In genomic region chr1:27111771-27112573, GRCh38 we compare ENCODE assay signal across 8 cellular contexts. TPM values are rescaled to one million over a fixed set of nuclear protein-coding genes. Genes with fewer than 3 reads are reported as not detected.
DNase-seq lines count a peak whose midpoint lies in the region; TF ChIP-seq lines count a peak whose summit lies in the region.

No MANE protein-coding gene starts in this region.

- no peak overlapping the region for H3K27ac ChIP-seq in HEK293 (ENCODE audit: extremely low read depth, low read depth, low read length)
- H3K27ac ChIP-seq in duodenal mucosa (ENCODE audit: low read depth, low read length), result peak overlapping the region; percentile 18

- peak; percentile 99 for DNase-seq in GM04503 (ENCODE audit: low read depth)
- DNase-seq in NCI-H226, result peak; percentile 100
- peak; percentile 79 for DNase-seq in activated CD4-positive, alpha-beta memory T cell treated with anti-CD3 and anti-CD28 coated beads, Interleukin-2, amount 10 ng/mL, durations not matched to agents 7 days and 5 days
- peak; percentile 9 for DNase-seq in midbrain (lab: John Stamatoyannopoulos, UW)
- peak; percentile 60 for DNase-seq in stimulated activated CD8-positive, alpha-beta memory T cell treated with anti-CD3 and anti-CD28 coated beads, Interleukin-4, amount 100 ng/mL, for 24 hours (ENCODE audit: low read depth)
- no peak for DNase-seq in NCI-H446 treated with DMSO at 0.1 percent for 48 hours (lab: John Stamatoyannopoulos, UW)

- no peaks in the 10 kb centered on the region for H3K9me3 ChIP-seq in HEK293 (ENCODE audit: control insufficient read depth, insufficient read depth, low read depth, low read length)
- H3K9me3 ChIP-seq in duodenal mucosa (ENCODE audit: control insufficient read depth in 1 of 2, low read length in 2 of 2), result no peaks in the 10 kb centered on the region

- no peaks in the 10 kb centered on the region for H3K9me3 Mint-ChIP-seq in activated CD4-positive, alpha-beta memory T cell treated with anti-CD3 and anti-CD28 coated beads, Interleukin-2, amount 10 ng/mL, durations not matched to agents 7 days and 5 days

- peaks cover 43% of the 10 kb centered on the region for H3K4me1 Mint-ChIP-seq in activated CD4-positive, alpha-beta memory T cell treated with anti-CD3 and anti-CD28 coated beads, Interleukin-2, amount 10 ng/mL, durations not matched to agents 7 days and 5 days

- CTCF ChIA-PET in HEK293 (lab: Yijun Ruan, JAX), result interaction anchor here (0.6 to 4.0 kb wide), 16 partner anchors 8 to 185 kb away, joined by 3 to 13 read pairs (median 4); no protein-coding TSS in a partner anchor
- CTCF ChIA-PET in activated CD4-positive, alpha-beta memory T cell treated with anti-CD3 and anti-CD28 coated beads, Interleukin-2, amount 10 ng/mL, durations not matched to agents 7 days and 5 days (lab: Charles Lee), result interaction anchor here (0.8 to 3.4 kb wide), 24 partner anchors 9 to 245 kb away, joined by 3 to 29 read pairs (median 4); partner anchors contain the start of gene SLC9A1

- H3K36me3 ChIP-seq in HEK293 (ENCODE audit: control insufficient read depth in 2 of 2, insufficient read depth in 1 of 2, low read length in 2 of 2), result peaks cover 0 to 51% of the 10 kb centered on the region in 2 experiments; a peak in 2 of 3 replicates
- peaks cover 6 to 20% of the 10 kb centered on the region in 2 donors for H3K36me3 ChIP-seq in duodenal mucosa (ENCODE audit: control insufficient read depth in 1 of 2, insufficient read depth in 2 of 2, low read length in 2 of 2)

- no peak overlapping the region for H3K4me3 Mint-ChIP-seq in activated CD4-positive, alpha-beta memory T cell treated with anti-CD3 and anti-CD28 coated beads, Interleukin-2, amount 10 ng/mL, durations not matched to agents 7 days and 5 days

- H3K36me3 Mint-ChIP-seq in activated CD4-positive, alpha-beta memory T cell treated with anti-CD3 and anti-CD28 coated beads, Interleukin-2, amount 10 ng/mL, durations not matched to agents 7 days and 5 days (ENCODE audit: low read depth), result peaks cover 16% of the 10 kb centered on the region

- H3K27me3 Mint-ChIP-seq in activated CD4-positive, alpha-beta memory T cell treated with anti-CD3 and anti-CD28 coated beads, Interleukin-2, amount 10 ng/mL, durations not matched to agents 7 days and 5 days, result no peaks in the 10 kb centered on the region

- no peak for TF ChIP-seq CTCF in HEK293 (tag by site-specific recombination; IDR thresholded peaks at IDR 0.05)

- no peaks in the 10 kb centered on the region for H3K4me1 ChIP-seq in HEK293 (ENCODE audit: control insufficient read depth, insufficient read depth, low read length)
- peaks cover 40 to 43% of the 10 kb centered on the region in 2 donors for H3K4me1 ChIP-seq in duodenal mucosa (ENCODE audit: control insufficient read depth in 1 of 2, insufficient read depth in 2 of 2, low read length in 2 of 2)

- POLR2A ChIA-PET in HEK293 (lab: Yijun Ruan, JAX), result interaction anchor here (0.6 to 2.6 kb wide), 3 partner anchors 42 to 189 kb away, joined by 3 to 17 read pairs (median 3); partner anchors contain the start of gene SLC9A1
- POLR2A ChIA-PET in activated CD4-positive, alpha-beta memory T cell treated with anti-CD3 and anti-CD28 coated beads, Interleukin-2, amount 10 ng/mL, durations not matched to agents 7 days and 5 days (lab: Charles Lee), result interaction anchor here (0.7 to 5.6 kb wide), 5 partner anchors 8 to 174 kb away, joined by 3 to 57 read pairs (median 4); partner anchors contain the start of gene SLC9A1

- H3K9ac ChIP-seq in duodenal mucosa (ENCODE audit: low read depth in 1 of 2, low read length in 2 of 2), result peak overlapping the region in 1 of 2 donors; percentile 0

- H3K4me3 ChIP-seq in HEK293 (ENCODE audit: low read depth, low read length) (no peak overlapping the region), duodenal mucosa (ENCODE audit: low read depth in 1 of 2, low read length in 2 of 2) (peak overlapping the region in 1 of 2 donors; percentile 15)

- H3K27me3 ChIP-seq in duodenal mucosa (ENCODE audit: control insufficient read depth in 1 of 2, insufficient read depth in 2 of 2, low read length in 2 of 2), result no peaks in the 10 kb centered on the region

- H3K27ac Mint-ChIP-seq in activated CD4-positive, alpha-beta memory T cell treated with anti-CD3 and anti-CD28 coated beads, Interleukin-2, amount 10 ng/mL, durations not matched to agents 7 days and 5 days, result peak overlapping the region; percentile 70

TF ChIP-seq in HEK293, 187 proteins besides CTCF, POLR2A, EP300 and RAD21:
- TF ChIP-seq ZNF302 (tag by site-specific recombination; IDR thresholded peaks at IDR 0.05; ENCODE audit: low read depth), result 0 out of 2 replicates have a peak, but pooled peaks have one; percentile 5
- TF ChIP-seq ZNF433 (tag by site-specific recombination; IDR thresholded peaks at IDR 0.05; ENCODE audit: low read depth), result no peak
- peak; percentile 9; the same call in 1 of the 2 replicates for TF ChIP-seq SP2 (tag by site-specific recombination; IDR thresholded peaks at IDR 0.05)
- TF ChIP-seq ZNF792 (tag by site-specific recombination; IDR thresholded peaks at IDR 0.05), result no peak
- no peak for TF ChIP-seq ZNF169 (tag by site-specific recombination; IDR thresholded peaks at IDR 0.05)
- no peak for TF ChIP-seq WT1 (tag by site-specific recombination; IDR thresholded peaks at IDR 0.05)
- no peak for TF ChIP-seq ZNF558 (tag by site-specific recombination; IDR thresholded peaks at IDR 0.05)
- TF ChIP-seq ZFHX2 (tag by site-specific recombination; conservative IDR thresholded peaks at IDR 0.05), result peak; percentile 75
- TF ChIP-seq ZNF629 (tag by site-specific recombination; IDR thresholded peaks at IDR 0.05), result peak; percentile 32; the same call in 1 of the 2 replicates
- TF ChIP-seq ZNF112 (tag by site-specific recombination; IDR thresholded peaks at IDR 0.05), result no peak
- TF ChIP-seq EGR2 (tag by site-specific recombination; IDR thresholded peaks at IDR 0.05; ENCODE audit: low read depth), result peak; percentile 37; the same call in 1 of the 2 replicates
- peak; percentile 57; the same call in 1 of the 2 replicates for TF ChIP-seq ZBTB17 (tag by site-specific recombination; IDR thresholded peaks at IDR 0.05)
- TF ChIP-seq ZNF140 (tag by site-specific recombination; IDR thresholded peaks at IDR 0.05), result no peak
- no peak for TF ChIP-seq ZNF473 (tag by site-specific recombination; IDR thresholded peaks at IDR 0.05)
- no peak for TF ChIP-seq YY2 (tag by site-specific recombination; IDR thresholded peaks at IDR 0.05)
- no peak for TF ChIP-seq ZNF362 (tag by site-specific recombination; IDR thresholded peaks at IDR 0.05)
- TF ChIP-seq TRIM28 (IDR thresholded peaks at IDR 0.05; ENCODE audit: borderline replicate concordance, low read length), result no peak
TF ChIP-seq in HEK293: peak in this region for 6.

RNA-seq across cellular contexts. Expression of gene SLC9A1, which starts 43.0 kb away (rescaled TPM):
- total RNA-seq in activated CD4-positive, alpha-beta memory T cell treated with anti-CD3 and anti-CD28 coated beads, Interleukin-2, amount 10 ng/mL, durations not matched to agents 7 days and 5 days, result 10 to 100 TPM; 26.6 to 27.5 TPM
